14 cellular contexts compared by ENCODE assay signal in genomic region chr9:2267171-2267740, GRCh38.
DNase-seq lines count a peak whose midpoint lies in the region; ATAC-seq and TF ChIP-seq lines count a peak whose summit lies in the region.
"Had no signal": no experiment of that assay in that cellular context is flagged by ENCODE, and none has a peak within 500 bp of the region (broad histone marks: within the 10 kb centered on the region; RNA-seq: fewer than 3 reads in every experiment).

No MANE protein-coding gene starts in this region.

- intact Hi-C loops in body of pancreas (cut with DNase I), result no loop called here

- H3K79me2 ChIP-seq in GM23248 (ENCODE audit: insufficient read depth) (no peaks in the 10 kb centered on the region), hepatocyte (no peaks in the 10 kb centered on the region)

- in situ Hi-C loops in GM23248 (cut with MboI), result no loop called here

- H3K27ac ChIP-seq in GM23248 (no peak overlapping the region), body of pancreas (no peak overlapping the region), hepatocyte (peak overlapping the region; percentile 2)
- H3K27ac ChIP-seq: neutrophil, tibial artery had no signal

- H3K27me3 ChIP-seq in GM23248 (replicated peaks; ENCODE audit: insufficient read depth) (no peaks in the 10 kb centered on the region), body of pancreas (no peaks in the 10 kb centered on the region), hepatocyte (no peaks in the 10 kb centered on the region), skeletal muscle satellite cell (ENCODE audit: control insufficient read depth, insufficient read depth, low read length) (peaks cover 3% of the 10 kb centered on the region)
- H3K27me3 ChIP-seq: neutrophil, tibial artery had no signal

- H3K9me2 ChIP-seq in GM23248 (ENCODE audit: insufficient read depth), result no peaks in the 10 kb centered on the region
- H3K9me2 ChIP-seq in hepatocyte (replicated peaks; ENCODE audit: insufficient read depth), result no peaks in the 10 kb centered on the region

- ATAC-seq in body of pancreas (peak; percentile 38), GM18907 (IDR thresholded peaks at IDR 0.05; ENCODE audit: unreplicated experiment) (no peak)
- ATAC-seq: activated CD8-positive, alpha-beta T cell treated with anti-CD3 and anti-CD28 coated beads, Interleukin-2, amount 10 ng/mL, durations not matched to agents 7 days and 5 days; left colon had no signal

- TF ChIP-seq CTCF in body of pancreas (IDR thresholded peaks at IDR 0.05), result no peak
- no peak for TF ChIP-seq CTCF in hepatocyte (IDR thresholded peaks at IDR 0.05; ENCODE audit: poor library complexity)

- H3K36me3 ChIP-seq in GM23248 (ENCODE audit: low read depth) (no peaks in the 10 kb centered on the region), body of pancreas (replicated peaks in 1 of 2; ENCODE audit: insufficient read depth in 1 of 2, low read depth in 2 of 2) (no peaks in the 10 kb centered on the region), hepatocyte (replicated peaks; ENCODE audit: insufficient read depth, low read depth) (no peaks in the 10 kb centered on the region), skeletal muscle satellite cell (ENCODE audit: insufficient read depth, low read length) (no peaks in the 10 kb centered on the region)
- H3K36me3 ChIP-seq: neutrophil, tibial artery had no signal

- no peak overlapping the region for H3K9ac ChIP-seq in GM23248
- H3K9ac ChIP-seq in skeletal muscle satellite cell (ENCODE audit: low read depth, low read length), result no peak overlapping the region

- no peak for TF ChIP-seq POLR2A in body of pancreas (IDR thresholded peaks at IDR 0.05)

- H4K20me1 ChIP-seq in GM23248 (ENCODE audit: insufficient read depth) (no peaks in the 10 kb centered on the region), hepatocyte (ENCODE audit: insufficient read depth, poor library complexity, severe bottlenecking) (no peaks in the 10 kb centered on the region)

- H3K4me2 ChIP-seq in GM23248 (ENCODE audit: unreplicated experiment) (no peak overlapping the region), hepatocyte (peak overlapping the region; percentile 19), skeletal muscle satellite cell (ENCODE audit: low read length) (peak overlapping the region; percentile 23)

- H3K4me3 ChIP-seq in GM23248 (peak overlapping the region; percentile 5; the same call in 1 of the 2 replicates), body of pancreas (no peak overlapping the region), hepatocyte (no peak overlapping the region), skeletal muscle satellite cell (ENCODE audit: low read length) (no peak overlapping the region)
- H3K4me3 ChIP-seq: tibial artery had no signal

- H3K4me1 ChIP-seq in GM23248 (ENCODE audit: insufficient read depth) (peaks cover 6% of the 10 kb centered on the region; the same call in 1 of the 2 replicates), body of pancreas (no peaks in the 10 kb centered on the region), hepatocyte (ENCODE audit: insufficient read depth) (no peaks in the 10 kb centered on the region), skeletal muscle satellite cell (ENCODE audit: control insufficient read depth, insufficient read depth, low read length) (no peaks in the 10 kb centered on the region)

- no peaks in the 10 kb centered on the region for H3F3A ChIP-seq in GM23248 (ENCODE audit: insufficient read depth)

- DNase-seq in GM23248 (peak; percentile 50), body of pancreas (peak in 3 of 4 donors; percentile 14 to 52 (median 22)), hepatocyte (ENCODE audit: low spot score) (no peak), H4 (ENCODE audit: low spot score) (no peak), amniotic stem cell (lab: John Stamatoyannopoulos, UW) (no peak)
- DNase-seq in stimulated activated CD8-positive, alpha-beta memory T cell treated with anti-CD3 and anti-CD28 coated beads, Interleukin-4, amount 100 ng/mL, for 48 hours, result no peak
- DNase-seq: activated CD8-positive, alpha-beta T cell treated with anti-CD3 and anti-CD28 coated beads, Interleukin-2, amount 10 ng/mL, durations not matched to agents 7 days and 5 days; activated gamma-delta T cell; left colon; NCI-H2171; tibial artery had no signal

- H2AFZ ChIP-seq in GM23248 (peak overlapping the region; percentile 46; the same call in 1 of the 2 replicates), hepatocyte (no peak overlapping the region)

- 21 to 26% methylated on average over 8 of the region's 8 CpGs for WGBS in GM23248 (ENCODE audit: low coverage in 1 of 2, low lambda C conversion rate in 2 of 2, missing lambda C conversion rate in 2 of 2), 2 experiments
- WGBS in body of pancreas, 2 donors, result 64 to 66% methylated on average over 8 of the region's 8 CpGs
- 55% methylated on average over 8 of the region's 8 CpGs for WGBS in hepatocyte (ENCODE audit: low lambda C conversion rate, missing lambda C conversion rate)

- H3K9me3 ChIP-seq in GM23248 (ENCODE audit: low read depth), result no peaks in the 10 kb centered on the region
- no peaks in the 10 kb centered on the region for H3K9me3 ChIP-seq in body of pancreas
- no peaks in the 10 kb centered on the region for H3K9me3 ChIP-seq in hepatocyte (ENCODE audit: low read depth)
- no peaks in the 10 kb centered on the region for H3K9me3 ChIP-seq in skeletal muscle satellite cell (replicated peaks; ENCODE audit: low read length)
- H3K9me3 ChIP-seq: neutrophil, tibial artery had no signal

Comparison
In these comparisons a context has a peak if more than half of its experiments do, and no peak if none do; other contexts are left out.
1. DNase-seq: peak in GM23248 (single experiment) and body of pancreas (3 of 4); none in hepatocyte (single experiment), H4 (single experiment), amniotic stem cell (single experiment) and stimulated activated CD8-positive, alpha-beta memory T cell treated with anti-CD3 and anti-CD28 coated beads, Interleukin-4, amount 100 ng/mL, for 48 hours (single experiment).